ENCODE assay signal across 1 cellular context in the genomic region with DNA sequence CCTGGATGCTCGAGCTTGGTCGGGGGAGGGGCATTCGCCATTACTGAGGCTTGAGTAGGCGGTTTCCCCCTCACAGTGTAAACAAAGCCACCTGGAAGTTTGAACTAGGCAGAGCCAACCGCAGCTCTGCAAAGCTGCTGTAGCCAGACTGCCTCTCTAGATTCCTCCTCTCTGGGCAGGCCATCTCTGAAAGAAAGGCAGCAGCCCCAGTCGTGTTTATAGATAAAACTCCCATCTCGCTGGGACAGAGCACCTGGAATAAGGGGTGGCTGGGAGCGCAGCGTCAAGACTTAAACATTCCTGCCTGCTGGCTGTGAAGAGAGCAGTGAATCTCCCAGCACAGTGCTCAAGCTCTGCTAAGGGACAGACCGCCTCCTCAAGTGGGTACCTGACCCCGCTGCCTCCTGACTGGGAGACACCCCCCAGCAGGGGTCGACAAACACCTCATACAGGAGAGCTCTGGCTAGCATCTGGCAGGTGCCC.
A peak's percentile ranks its signal among the peaks of the same experiment; 100 is the strongest.
TF ChIP-seq lines count a peak whose summit lies in the region.
"Not testable (repeated sequence)": the region's sequence is repeated elsewhere in the genome, so short reads cannot be mapped to it uniquely, and the experiment has no call there.

No MANE protein-coding gene starts in this region.

TF ChIP-seq in HepG2, 621 proteins besides CTCF, POLR2A, EP300 and RAD21 (continues in another document):
- TF ChIP-seq PITX1 (CRISPR knock-in tag; IDR thresholded peaks at IDR 0.05) (0 out of 2 replicates have a peak, but pooled peaks have one; percentile 7), DMAP1 (CRISPR knock-in tag; IDR thresholded peaks at IDR 0.05) (0 out of 2 replicates have a peak, but pooled peaks have one; percentile 17), POGZ (CRISPR knock-in tag; IDR thresholded peaks at IDR 0.05) (peak; percentile 62; the same call in 1 of the 2 replicates), ARID2 (CRISPR knock-in tag; IDR thresholded peaks at IDR 0.05; ENCODE audit: borderline replicate concordance) (peak; percentile 89; the same call in 1 of the 2 replicates), PHF8 (CRISPR knock-in tag; IDR thresholded peaks at IDR 0.05) (peak; percentile 15; the same call in 1 of the 2 replicates), ZNF292 (CRISPR knock-in tag; IDR thresholded peaks at IDR 0.05; ENCODE audit: borderline replicate concordance, low read depth) (peak; percentile 43; the same call in 1 of the 2 replicates), FOXK1 (CRISPR knock-in tag; IDR thresholded peaks at IDR 0.05; ENCODE audit: borderline replicate concordance, low read depth) (0 out of 2 replicates have a peak, but pooled peaks have one; percentile 49), ZNF605 (CRISPR knock-in tag; IDR thresholded peaks at IDR 0.05) (0 out of 2 replicates have a peak, but pooled peaks have one; percentile 45), BORCS8-MEF2B (CRISPR knock-in tag; IDR thresholded peaks at IDR 0.05) (peak; percentile 32; the same call in 1 of the 2 replicates), SALL1 (CRISPR knock-in tag; IDR thresholded peaks at IDR 0.05) (peak; percentile 20; the same call in 1 of the 2 replicates), ZBTB42 (CRISPR knock-in tag; IDR thresholded peaks at IDR 0.05) (peak; percentile 36; the same call in 1 of the 2 replicates), FOXA3 (CRISPR knock-in tag; IDR thresholded peaks at IDR 0.05) (peak; percentile 64), FOXA1 (CRISPR knock-in tag; IDR thresholded peaks at IDR 0.05) (peak; percentile 75), ZMYM4 (CRISPR knock-in tag; IDR thresholded peaks at IDR 0.05) (peak; percentile 74), ZNF354B (CRISPR knock-in tag; IDR thresholded peaks at IDR 0.05) (0 out of 2 replicates have a peak, but pooled peaks have one; percentile 67), REPIN1 (CRISPR knock-in tag; IDR thresholded peaks at IDR 0.05; ENCODE audit: borderline replicate concordance, low read depth) (0 out of 2 replicates have a peak, but pooled peaks have one; percentile 41), EED (CRISPR knock-in tag; IDR thresholded peaks at IDR 0.05) (0 out of 2 replicates have a peak, but pooled peaks have one; percentile 41), GATAD2A (CRISPR knock-in tag; IDR thresholded peaks at IDR 0.05) (0 out of 2 replicates have a peak, but pooled peaks have one; percentile 19), ZNF501 (CRISPR knock-in tag; IDR thresholded peaks at IDR 0.05) (0 out of 2 replicates have a peak, but pooled peaks have one; percentile 36), XRCC5 (optimal IDR thresholded peaks at IDR 0.05; ENCODE audit: low read length) (peak; percentile 10), ZNF883 (CRISPR knock-in tag; IDR thresholded peaks at IDR 0.05; ENCODE audit: not compliant biosample characterization) (peak; percentile 22), SP5 (CRISPR knock-in tag; IDR thresholded peaks at IDR 0.05; ENCODE audit: borderline replicate concordance, low read depth) (peak; percentile 29; the same call in 1 of the 2 replicates), YY1 (IDR thresholded peaks at IDR 0.05; ENCODE audit: insufficient read depth, insufficient replicate concordance, low read depth, low read length) (peak; percentile 19), KDM2A (CRISPR knock-in tag; IDR thresholded peaks at IDR 0.05; ENCODE audit: borderline replicate concordance, low read depth) (0 out of 2 replicates have a peak, but pooled peaks have one; percentile 50)
- TF ChIP-seq, protein P1, sequence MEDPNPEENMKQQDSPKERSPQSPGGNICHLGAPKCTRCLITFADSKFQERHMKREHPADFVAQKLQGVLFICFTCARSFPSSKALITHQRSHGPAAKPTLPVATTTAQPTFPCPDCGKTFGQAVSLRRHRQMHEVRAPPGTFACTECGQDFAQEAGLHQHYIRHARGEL (CRISPR knock-in tag; IDR thresholded peaks at IDR 0.05), result peak; percentile 100
- TF ChIP-seq, protein P2, sequence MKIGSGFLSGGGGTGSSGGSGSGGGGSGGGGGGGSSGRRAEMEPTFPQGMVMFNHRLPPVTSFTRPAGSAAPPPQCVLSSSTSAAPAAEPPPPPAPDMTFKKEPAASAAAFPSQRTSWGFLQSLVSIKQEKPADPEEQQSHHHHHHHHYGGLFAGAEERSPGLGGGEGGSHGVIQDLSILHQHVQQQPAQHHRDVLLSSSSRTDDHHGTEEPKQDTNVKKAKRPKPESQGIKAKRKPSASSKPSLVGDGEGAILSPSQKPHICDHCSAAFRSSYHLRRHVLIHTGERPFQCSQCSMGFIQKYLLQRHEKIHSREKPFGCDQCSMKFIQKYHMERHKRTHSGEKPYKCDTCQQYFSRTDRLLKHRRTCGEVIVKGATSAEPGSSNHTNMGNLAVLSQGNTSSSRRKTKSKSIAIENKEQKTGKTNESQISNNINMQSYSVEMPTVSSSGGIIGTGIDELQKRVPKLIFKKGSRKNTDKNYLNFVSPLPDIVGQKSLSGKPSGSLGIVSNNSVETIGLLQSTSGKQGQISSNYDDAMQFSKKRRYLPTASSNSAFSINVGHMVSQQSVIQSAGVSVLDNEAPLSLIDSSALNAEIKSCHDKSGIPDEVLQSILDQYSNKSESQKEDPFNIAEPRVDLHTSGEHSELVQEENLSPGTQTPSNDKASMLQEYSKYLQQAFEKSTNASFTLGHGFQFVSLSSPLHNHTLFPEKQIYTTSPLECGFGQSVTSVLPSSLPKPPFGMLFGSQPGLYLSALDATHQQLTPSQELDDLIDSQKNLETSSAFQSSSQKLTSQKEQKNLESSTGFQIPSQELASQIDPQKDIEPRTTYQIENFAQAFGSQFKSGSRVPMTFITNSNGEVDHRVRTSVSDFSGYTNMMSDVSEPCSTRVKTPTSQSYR (CRISPR knock-in tag; IDR thresholded peaks at IDR 0.05; ENCODE audit: borderline replicate concordance), result peak; percentile 53; the same call in 1 of the 2 replicates
- TF ChIP-seq, protein P3, sequence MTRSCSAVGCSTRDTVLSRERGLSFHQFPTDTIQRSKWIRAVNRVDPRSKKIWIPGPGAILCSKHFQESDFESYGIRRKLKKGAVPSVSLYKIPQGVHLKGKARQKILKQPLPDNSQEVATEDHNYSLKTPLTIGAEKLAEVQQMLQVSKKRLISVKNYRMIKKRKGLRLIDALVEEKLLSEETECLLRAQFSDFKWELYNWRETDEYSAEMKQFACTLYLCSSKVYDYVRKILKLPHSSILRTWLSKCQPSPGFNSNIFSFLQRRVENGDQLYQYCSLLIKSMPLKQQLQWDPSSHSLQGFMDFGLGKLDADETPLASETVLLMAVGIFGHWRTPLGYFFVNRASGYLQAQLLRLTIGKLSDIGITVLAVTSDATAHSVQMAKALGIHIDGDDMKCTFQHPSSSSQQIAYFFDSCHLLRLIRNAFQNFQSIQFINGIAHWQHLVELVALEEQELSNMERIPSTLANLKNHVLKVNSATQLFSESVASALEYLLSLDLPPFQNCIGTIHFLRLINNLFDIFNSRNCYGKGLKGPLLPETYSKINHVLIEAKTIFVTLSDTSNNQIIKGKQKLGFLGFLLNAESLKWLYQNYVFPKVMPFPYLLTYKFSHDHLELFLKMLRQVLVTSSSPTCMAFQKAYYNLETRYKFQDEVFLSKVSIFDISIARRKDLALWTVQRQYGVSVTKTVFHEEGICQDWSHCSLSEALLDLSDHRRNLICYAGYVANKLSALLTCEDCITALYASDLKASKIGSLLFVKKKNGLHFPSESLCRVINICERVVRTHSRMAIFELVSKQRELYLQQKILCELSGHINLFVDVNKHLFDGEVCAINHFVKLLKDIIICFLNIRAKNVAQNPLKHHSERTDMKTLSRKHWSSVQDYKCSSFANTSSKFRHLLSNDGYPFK (CRISPR knock-in tag; IDR thresholded peaks at IDR 0.05; ENCODE audit: borderline replicate concordance), result peak; percentile 80; the same call in 1 of the 2 replicates
- TF ChIP-seq, protein P4, sequence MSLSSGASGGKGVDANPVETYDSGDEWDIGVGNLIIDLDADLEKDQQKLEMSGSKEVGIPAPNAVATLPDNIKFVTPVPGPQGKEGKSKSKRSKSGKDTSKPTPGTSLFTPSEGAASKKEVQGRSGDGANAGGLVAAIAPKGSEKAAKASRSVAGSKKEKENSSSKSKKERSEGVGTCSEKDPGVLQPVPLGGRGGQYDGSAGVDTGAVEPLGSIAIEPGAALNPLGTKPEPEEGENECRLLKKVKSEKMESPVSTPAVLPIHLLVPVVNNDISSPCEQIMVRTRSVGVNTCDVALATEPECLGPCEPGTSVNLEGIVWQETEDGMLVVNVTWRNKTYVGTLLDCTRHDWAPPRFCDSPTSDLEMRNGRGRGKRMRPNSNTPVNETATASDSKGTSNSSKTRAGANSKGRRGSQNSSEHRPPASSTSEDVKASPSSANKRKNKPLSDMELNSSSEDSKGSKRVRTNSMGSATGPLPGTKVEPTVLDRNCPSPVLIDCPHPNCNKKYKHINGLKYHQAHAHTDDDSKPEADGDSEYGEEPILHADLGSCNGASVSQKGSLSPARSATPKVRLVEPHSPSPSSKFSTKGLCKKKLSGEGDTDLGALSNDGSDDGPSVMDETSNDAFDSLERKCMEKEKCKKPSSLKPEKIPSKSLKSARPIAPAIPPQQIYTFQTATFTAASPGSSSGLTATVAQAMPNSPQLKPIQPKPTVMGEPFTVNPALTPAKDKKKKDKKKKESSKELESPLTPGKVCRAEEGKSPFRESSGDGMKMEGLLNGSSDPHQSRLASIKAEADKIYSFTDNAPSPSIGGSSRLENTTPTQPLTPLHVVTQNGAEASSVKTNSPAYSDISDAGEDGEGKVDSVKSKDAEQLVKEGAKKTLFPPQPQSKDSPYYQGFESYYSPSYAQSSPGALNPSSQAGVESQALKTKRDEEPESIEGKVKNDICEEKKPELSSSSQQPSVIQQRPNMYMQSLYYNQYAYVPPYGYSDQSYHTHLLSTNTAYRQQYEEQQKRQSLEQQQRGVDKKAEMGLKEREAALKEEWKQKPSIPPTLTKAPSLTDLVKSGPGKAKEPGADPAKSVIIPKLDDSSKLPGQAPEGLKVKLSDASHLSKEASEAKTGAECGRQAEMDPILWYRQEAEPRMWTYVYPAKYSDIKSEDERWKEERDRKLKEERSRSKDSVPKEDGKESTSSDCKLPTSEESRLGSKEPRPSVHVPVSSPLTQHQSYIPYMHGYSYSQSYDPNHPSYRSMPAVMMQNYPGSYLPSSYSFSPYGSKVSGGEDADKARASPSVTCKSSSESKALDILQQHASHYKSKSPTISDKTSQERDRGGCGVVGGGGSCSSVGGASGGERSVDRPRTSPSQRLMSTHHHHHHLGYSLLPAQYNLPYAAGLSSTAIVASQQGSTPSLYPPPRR (CRISPR knock-in tag; IDR thresholded peaks at IDR 0.05; ENCODE audit: borderline replicate concordance), result 0 out of 2 replicates have a peak, but pooled peaks have one; percentile 30
- TF ChIP-seq, protein P5, sequence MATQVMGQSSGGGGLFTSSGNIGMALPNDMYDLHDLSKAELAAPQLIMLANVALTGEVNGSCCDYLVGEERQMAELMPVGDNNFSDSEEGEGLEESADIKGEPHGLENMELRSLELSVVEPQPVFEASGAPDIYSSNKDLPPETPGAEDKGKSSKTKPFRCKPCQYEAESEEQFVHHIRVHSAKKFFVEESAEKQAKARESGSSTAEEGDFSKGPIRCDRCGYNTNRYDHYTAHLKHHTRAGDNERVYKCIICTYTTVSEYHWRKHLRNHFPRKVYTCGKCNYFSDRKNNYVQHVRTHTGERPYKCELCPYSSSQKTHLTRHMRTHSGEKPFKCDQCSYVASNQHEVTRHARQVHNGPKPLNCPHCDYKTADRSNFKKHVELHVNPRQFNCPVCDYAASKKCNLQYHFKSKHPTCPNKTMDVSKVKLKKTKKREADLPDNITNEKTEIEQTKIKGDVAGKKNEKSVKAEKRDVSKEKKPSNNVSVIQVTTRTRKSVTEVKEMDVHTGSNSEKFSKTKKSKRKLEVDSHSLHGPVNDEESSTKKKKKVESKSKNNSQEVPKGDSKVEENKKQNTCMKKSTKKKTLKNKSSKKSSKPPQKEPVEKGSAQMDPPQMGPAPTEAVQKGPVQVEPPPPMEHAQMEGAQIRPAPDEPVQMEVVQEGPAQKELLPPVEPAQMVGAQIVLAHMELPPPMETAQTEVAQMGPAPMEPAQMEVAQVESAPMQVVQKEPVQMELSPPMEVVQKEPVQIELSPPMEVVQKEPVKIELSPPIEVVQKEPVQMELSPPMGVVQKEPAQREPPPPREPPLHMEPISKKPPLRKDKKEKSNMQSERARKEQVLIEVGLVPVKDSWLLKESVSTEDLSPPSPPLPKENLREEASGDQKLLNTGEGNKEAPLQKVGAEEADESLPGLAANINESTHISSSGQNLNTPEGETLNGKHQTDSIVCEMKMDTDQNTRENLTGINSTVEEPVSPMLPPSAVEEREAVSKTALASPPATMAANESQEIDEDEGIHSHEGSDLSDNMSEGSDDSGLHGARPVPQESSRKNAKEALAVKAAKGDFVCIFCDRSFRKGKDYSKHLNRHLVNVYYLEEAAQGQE (IDR thresholded peaks at IDR 0.05; ENCODE audit: borderline replicate concordance in 1 of 2, low read depth in 1 of 2, low read length in 2 of 2), result peak in 1 of 2 experiments; percentile 10; a peak in 1 of 4 replicates
- TF ChIP-seq, protein P6, sequence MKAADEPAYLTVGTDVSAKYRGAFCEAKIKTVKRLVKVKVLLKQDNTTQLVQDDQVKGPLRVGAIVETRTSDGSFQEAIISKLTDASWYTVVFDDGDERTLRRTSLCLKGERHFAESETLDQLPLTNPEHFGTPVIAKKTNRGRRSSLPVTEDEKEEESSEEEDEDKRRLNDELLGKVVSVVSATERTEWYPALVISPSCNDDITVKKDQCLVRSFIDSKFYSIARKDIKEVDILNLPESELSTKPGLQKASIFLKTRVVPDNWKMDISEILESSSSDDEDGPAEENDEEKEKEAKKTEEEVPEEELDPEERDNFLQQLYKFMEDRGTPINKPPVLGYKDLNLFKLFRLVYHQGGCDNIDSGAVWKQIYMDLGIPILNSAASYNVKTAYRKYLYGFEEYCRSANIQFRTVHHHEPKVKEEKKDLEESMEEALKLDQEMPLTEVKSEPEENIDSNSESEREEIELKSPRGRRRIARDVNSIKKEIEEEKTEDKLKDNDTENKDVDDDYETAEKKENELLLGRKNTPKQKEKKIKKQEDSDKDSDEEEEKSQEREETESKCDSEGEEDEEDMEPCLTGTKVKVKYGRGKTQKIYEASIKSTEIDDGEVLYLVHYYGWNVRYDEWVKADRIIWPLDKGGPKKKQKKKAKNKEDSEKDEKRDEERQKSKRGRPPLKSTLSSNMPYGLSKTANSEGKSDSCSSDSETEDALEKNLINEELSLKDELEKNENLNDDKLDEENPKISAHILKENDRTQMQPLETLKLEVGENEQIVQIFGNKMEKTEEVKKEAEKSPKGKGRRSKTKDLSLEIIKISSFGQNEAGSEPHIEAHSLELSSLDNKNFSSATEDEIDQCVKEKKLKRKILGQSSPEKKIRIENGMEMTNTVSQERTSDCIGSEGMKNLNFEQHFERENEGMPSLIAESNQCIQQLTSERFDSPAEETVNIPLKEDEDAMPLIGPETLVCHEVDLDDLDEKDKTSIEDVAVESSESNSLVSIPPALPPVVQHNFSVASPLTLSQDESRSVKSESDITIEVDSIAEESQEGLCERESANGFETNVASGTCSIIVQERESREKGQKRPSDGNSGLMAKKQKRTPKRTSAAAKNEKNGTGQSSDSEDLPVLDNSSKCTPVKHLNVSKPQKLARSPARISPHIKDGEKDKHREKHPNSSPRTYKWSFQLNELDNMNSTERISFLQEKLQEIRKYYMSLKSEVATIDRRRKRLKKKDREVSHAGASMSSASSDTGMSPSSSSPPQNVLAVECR (CRISPR knock-in tag; IDR thresholded peaks at IDR 0.05; ENCODE audit: borderline replicate concordance), result 0 out of 2 replicates have a peak, but pooled peaks have one; percentile 16
- TF ChIP-seq, protein P7, sequence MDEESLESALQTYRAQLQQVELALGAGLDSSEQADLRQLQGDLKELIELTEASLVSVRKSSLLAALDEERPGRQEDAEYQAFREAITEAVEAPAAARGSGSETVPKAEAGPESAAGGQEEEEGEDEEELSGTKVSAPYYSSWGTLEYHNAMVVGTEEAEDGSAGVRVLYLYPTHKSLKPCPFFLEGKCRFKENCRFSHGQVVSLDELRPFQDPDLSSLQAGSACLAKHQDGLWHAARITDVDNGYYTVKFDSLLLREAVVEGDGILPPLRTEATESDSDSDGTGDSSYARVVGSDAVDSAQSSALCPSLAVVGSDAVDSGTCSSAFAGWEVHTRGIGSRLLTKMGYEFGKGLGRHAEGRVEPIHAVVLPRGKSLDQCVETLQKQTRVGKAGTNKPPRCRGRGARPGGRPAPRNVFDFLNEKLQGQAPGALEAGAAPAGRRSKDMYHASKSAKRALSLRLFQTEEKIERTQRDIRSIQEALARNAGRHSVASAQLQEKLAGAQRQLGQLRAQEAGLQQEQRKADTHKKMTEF (CRISPR knock-in tag; IDR thresholded peaks at IDR 0.05), result peak; percentile 37; the same call in 1 of the 2 replicates
- TF ChIP-seq FOXA1 (IDR thresholded peaks at IDR 0.05), result not testable (repeated sequence)
